In genomic region chr3:49158108-49158709, GRCh38 we compare ENCODE assay signal across 8 cellular contexts. TPM values are rescaled to one million over a fixed set of nuclear protein-coding genes. Genes with fewer than 3 reads are reported as not detected.
DNase-seq lines count a peak whose midpoint lies in the region; ATAC-seq, FAIRE-seq and TF ChIP-seq lines count a peak whose summit lies in the region.

No MANE protein-coding gene starts in this region.

- H2BK5ac ChIP-seq in H1 (ENCODE audit: low read depth, low read length), result no peak overlapping the region

- H2BK12ac ChIP-seq in H1 (ENCODE audit: low read depth, low read length), result no peak overlapping the region

- peaks cover 2 to 11% (median 5%) of the 10 kb centered on the region in 4 donors for H3K4me1 Mint-ChIP-seq in CD4-positive, alpha-beta memory T cell

- H3K23me2 ChIP-seq in H1 (ENCODE audit: low read depth, low read length), result no peaks in the 10 kb centered on the region

- no peak overlapping the region for H2AFZ ChIP-seq in Karpas-422 (ENCODE audit: low read length)
- no peak overlapping the region for H2AFZ ChIP-seq in H1 (ENCODE audit: low read length)
- peak overlapping the region; percentile 35 for H2AFZ ChIP-seq in parathyroid adenoma

- no peak overlapping the region for H3K27ac ChIP-seq in CD4-positive, alpha-beta memory T cell (ENCODE audit: low read depth, low read length)
- H3K27ac ChIP-seq in Karpas-422 (ENCODE audit: low read length), result no peak overlapping the region
- no peak overlapping the region for H3K27ac ChIP-seq in H1 (ENCODE audit: low read depth, low read length)
- H3K27ac ChIP-seq in parathyroid adenoma, result peak overlapping the region; percentile 37

- no peaks in the 10 kb centered on the region for H3K9me2 ChIP-seq in Karpas-422 (replicated peaks; ENCODE audit: insufficient read depth, low read length)

- H4K91ac ChIP-seq in H1 (replicated peaks; ENCODE audit: insufficient read length, low read length), result peak overlapping the region; percentile 58

- no peak overlapping the region for H3K56ac ChIP-seq in H1 (replicated peaks; ENCODE audit: insufficient read length, low read depth, low read length)

- no peak overlapping the region for H4K8ac ChIP-seq in H1 (ENCODE audit: extremely low read depth, insufficient read depth, low read length)

- H2AK5ac ChIP-seq in H1 (ENCODE audit: low read depth, low read length), result no peak overlapping the region

- no peak overlapping the region for H3K4ac ChIP-seq in H1 (replicated peaks; ENCODE audit: insufficient read length, low read depth, low read length)

- peak; percentile 54 to 77 (median 63) for DNase-seq in CD4-positive, alpha-beta memory T cell
- peak; percentile 80 for DNase-seq in Karpas-422
- peak; percentile 49 for DNase-seq in activated CD4-positive, CD25-positive, alpha-beta regulatory T cell treated with anti-CD3 and anti-CD28 coated beads, Interleukin-2, amount 50 U/mL, for 72 hours
- DNase-seq in H1 (ENCODE audit: low read depth in 1 of 2, low spot score in 2 of 2), result peak in 1 of 2 experiments; percentile 75
- DNase-seq in EL, result no peak

- FAIRE-seq in H1 (lab: Jason Lieb, UNC), result peak; percentile 86

- no peak overlapping the region for H2BK20ac ChIP-seq in H1 (ENCODE audit: low read length)

- H3K27me3 ChIP-seq in CD4-positive, alpha-beta memory T cell (ENCODE audit: insufficient read depth, low read length), result no peaks in the 10 kb centered on the region
- H3K27me3 ChIP-seq in Karpas-422 (ENCODE audit: low read length), result no peaks in the 10 kb centered on the region
- H3K27me3 ChIP-seq in H1 (replicated peaks in 1 of 4; ENCODE audit: control insufficient read depth in 3 of 4, extremely low read depth in 1 of 4, insufficient read depth in 3 of 4, low read length in 3 of 4), result no peaks in the 10 kb centered on the region
- H3K27me3 ChIP-seq in parathyroid adenoma (ENCODE audit: control insufficient read depth, insufficient read depth, low read length), result no peaks in the 10 kb centered on the region

- H3K27me3 Mint-ChIP-seq in CD4-positive, alpha-beta memory T cell, result no peaks in the 10 kb centered on the region

- H3K9me3 ChIP-seq in CD4-positive, alpha-beta memory T cell (ENCODE audit: control insufficient read depth in 1 of 2, low read length in 2 of 2), result no peaks in the 10 kb centered on the region
- H3K9me3 ChIP-seq in Karpas-422 (ENCODE audit: low read length), result no peaks in the 10 kb centered on the region
- H3K9me3 ChIP-seq in H1 (ENCODE audit: insufficient read depth in 2 of 2, low read depth in 1 of 2, low read length in 1 of 2), result no peaks in the 10 kb centered on the region
- no peaks in the 10 kb centered on the region for H3K9me3 ChIP-seq in parathyroid adenoma (ENCODE audit: control insufficient read depth, low read length)

- H3K27ac Mint-ChIP-seq in CD4-positive, alpha-beta memory T cell, result peak overlapping the region; percentile 8 to 91 (median 64)

- H2BK15ac ChIP-seq in H1 (ENCODE audit: low read length), result no peak overlapping the region

- no peak overlapping the region for H3K4me3 Mint-ChIP-seq in CD4-positive, alpha-beta memory T cell

- H3K14ac ChIP-seq in H1 (ENCODE audit: insufficient read length), result no peak overlapping the region

- no peak overlapping the region for H4K5ac ChIP-seq in H1 (ENCODE audit: insufficient read length, low read depth, low read length)

- TF ChIP-seq POLR2A in H1 (IDR thresholded peaks at IDR 0.05; ENCODE audit: control extremely low read depth in 1 of 2, low read depth in 2 of 2, low read length in 2 of 2), result no peak

- H3K36me3 Mint-ChIP-seq in CD4-positive, alpha-beta memory T cell, result peaks cover 0 to 6% of the 10 kb centered on the region in 2 donors

- peak; percentile 77 to 86 for TF ChIP-seq RAD21 in H1 (IDR thresholded peaks at IDR 0.05 in 1 of 2, conservative IDR thresholded peaks at IDR 0.05 in 1 of 2; ENCODE audit: low read depth in 2 of 2, low read length in 2 of 2)

- ATAC-seq in HG03025 (IDR thresholded peaks at IDR 0.05; ENCODE audit: low FRiP score, unreplicated experiment), result no peak
- no peak for ATAC-seq in GM21723 (IDR thresholded peaks at IDR 0.05; ENCODE audit: unreplicated experiment)

- H4K20me1 ChIP-seq in Karpas-422 (ENCODE audit: insufficient read depth, low read depth, low read length), result no peaks in the 10 kb centered on the region
- H4K20me1 ChIP-seq in H1 (replicated peaks in 1 of 2; ENCODE audit: control insufficient read depth in 1 of 2, insufficient read depth in 2 of 2, low read length in 2 of 2), result peaks cover 0 to 18% of the 10 kb centered on the region in 2 experiments

- H3K4me3 ChIP-seq in CD4-positive, alpha-beta memory T cell (ENCODE audit: low read length in 2 of 2), result no peak overlapping the region
- H3K4me3 ChIP-seq in Karpas-422 (ENCODE audit: low read length) (no peak overlapping the region), H1 (ENCODE audit: extremely low read depth in 1 of 4, insufficient read depth in 2 of 4, low read depth in 3 of 4, low read length in 4 of 4) (no peak overlapping the region), parathyroid adenoma (ENCODE audit: low read depth, low read length) (no peak overlapping the region)

- no peaks in the 10 kb centered on the region for H3K9me3 Mint-ChIP-seq in CD4-positive, alpha-beta memory T cell

- CTCF ChIA-PET in CD4-positive, alpha-beta memory T cell (lab: Charles Lee; ENCODE audit: partially characterized antibody), result interaction anchor here (0.6 to 5.3 kb wide), 14 partner anchors 12 to 215 kb away, joined by 3 to 85 read pairs (median 4); partner anchors contain the start of genes KLHDC8B, NDUFAF3, P4HTM and QRICH1
- CTCF ChIA-PET in H1 (lab: Charles Lee; ENCODE audit: partially characterized antibody), result interaction anchor here (0.5 to 5.1 kb wide), 24 partner anchors 11 to 401 kb away, joined by 3 to 43 read pairs (median 6); partner anchors contain the start of genes CCDC71, KLHDC8B, LAMB2 and NDUFAF3

- peak in 2 of 3 experiments; percentile 66 to 84; a peak in 3 of 4 replicates for TF ChIP-seq CTCF in H1 (IDR thresholded peaks at IDR 0.05; ENCODE audit: control extremely low read depth in 1 of 3, insufficient read depth in 1 of 3, low read depth in 1 of 3, low read length in 3 of 3)
- TF ChIP-seq CTCF in parathyroid adenoma (IDR thresholded peaks at IDR 0.05), result peak; percentile 59

- no peaks in the 10 kb centered on the region for H3K79me2 ChIP-seq in Karpas-422 (ENCODE audit: low read length)
- H3K79me2 ChIP-seq in H1 (ENCODE audit: control insufficient read depth in 1 of 2, insufficient read depth in 2 of 2, low read length in 2 of 2), result no peaks in the 10 kb centered on the region
- H3K79me2 ChIP-seq in parathyroid adenoma, result no peaks in the 10 kb centered on the region

- no peak overlapping the region for H3K18ac ChIP-seq in H1 (ENCODE audit: extremely low read depth, low read length)

- H3K4me1 ChIP-seq in CD4-positive, alpha-beta memory T cell (ENCODE audit: insufficient read depth, low read length), result no peaks in the 10 kb centered on the region
- no peaks in the 10 kb centered on the region for H3K4me1 ChIP-seq in Karpas-422 (ENCODE audit: low read length)
- H3K4me1 ChIP-seq in H1 (replicated peaks in 1 of 4; ENCODE audit: control insufficient read depth in 3 of 4, insufficient read depth in 4 of 4, low read length in 3 of 4), result no peaks in the 10 kb centered on the region
- peaks cover 8% of the 10 kb centered on the region for H3K4me1 ChIP-seq in parathyroid adenoma

- H3K23ac ChIP-seq in H1 (ENCODE audit: insufficient read length), result no peak overlapping the region

- H3K36me3 ChIP-seq in CD4-positive, alpha-beta memory T cell (ENCODE audit: insufficient read depth, low read length), result peaks cover 6% of the 10 kb centered on the region
- H3K36me3 ChIP-seq in Karpas-422 (ENCODE audit: insufficient read depth, low read length) (peaks cover 2% of the 10 kb centered on the region; the same call in 1 of the 2 replicates), H1 (ENCODE audit: control insufficient read depth in 2 of 4, insufficient read depth in 4 of 4, low read length in 3 of 4) (peaks cover 2 to 7% (median 4%) of the 10 kb centered on the region in 4 experiments; a peak in 5 of 8 replicates), parathyroid adenoma (ENCODE audit: control insufficient read depth, insufficient read depth, low read length) (no peaks in the 10 kb centered on the region)

- intact Hi-C loops in CD4-positive, alpha-beta memory T cell (cut with micrococcal nuclease), result loop anchor here (1.0 to 5.0 kb wide), 4 partner anchors 37 to 171 kb away; partner anchors contain the start of genes IMPDH2, QRICH1 and USP19

- 72% methylated on average over 5 of the region's 5 CpGs; no CpG with 5 or more reads in 1 of the 2 experiments for WGBS in H1 (ENCODE audit: extremely low coverage in 1 of 2, insufficient coverage in 1 of 2, insufficient read length in 1 of 2, insufficient replicate concordance in 2 of 2, low coverage in 1 of 2, low lambda C conversion rate in 2 of 2, missing lambda C conversion rate in 1 of 2), 2 experiments

- H3K4me2 ChIP-seq in Karpas-422 (ENCODE audit: low read depth, low read length, poor library complexity, severe bottlenecking), result no peak overlapping the region
- H3K4me2 ChIP-seq in H1 (ENCODE audit: insufficient read depth in 1 of 2, low read depth in 2 of 2, low read length in 2 of 2), result no peak overlapping the region
- no peak overlapping the region for H3K4me2 ChIP-seq in parathyroid adenoma (ENCODE audit: low read length)

- no peak overlapping the region for H2BK120ac ChIP-seq in H1 (replicated peaks; ENCODE audit: low read depth, low read length)

- POLR2A ChIA-PET in CD4-positive, alpha-beta memory T cell (lab: Charles Lee; ENCODE audit: partially characterized antibody), result interaction anchor here (1.0 to 3.1 kb wide), 8 partner anchors 13 to 260 kb away, joined by 3 to 18 read pairs (median 6); partner anchors contain the start of genes IMPDH2, KLHDC8B, NDUFAF3 and P4HTM
- POLR2A ChIA-PET in H1 (lab: Charles Lee; ENCODE audit: partially characterized antibody), result interaction anchor here (1.0 to 1.6 kb wide), 7 partner anchors 8 to 50 kb away, joined by 3 to 6 read pairs (median 4); partner anchors contain the start of gene LAMB2

- H3K79me1 ChIP-seq in H1 (ENCODE audit: low read depth, low read length), result peaks cover 9% of the 10 kb centered on the region

- TF ChIP-seq EP300 in H1 (IDR thresholded peaks at IDR 0.05; ENCODE audit: borderline replicate concordance in 1 of 2, low read depth in 2 of 2, low read length in 2 of 2), result no peak

- H3K9ac ChIP-seq in Karpas-422 (ENCODE audit: low read length) (no peak overlapping the region), H1 (replicated peaks in 1 of 4; ENCODE audit: extremely low read depth in 1 of 4, low read depth in 3 of 4, low read length in 3 of 4) (no peak overlapping the region), parathyroid adenoma (no peak overlapping the region)

RNA-seq across cellular contexts. Expression of gene CCDC71, which starts 7.9 kb away (rescaled TPM):
- 10 to 100 TPM; 31.6 to 33.5 TPM for total RNA-seq in CD4-positive, alpha-beta memory T cell
- polyA plus RNA-seq in CD4-positive, alpha-beta memory T cell, result 1 to 10 TPM in 1 of 2 donors, under 1 TPM in 1; 0.13 to 2.1 TPM
- 18.4 and 22.0 TPM in 2 replicates for total RNA-seq in Karpas-422 (2014; rRNA removed; shearing (Covaris generic); ENCODE audit: low replicate concordance)
- 26.7 and 27.6 TPM in 2 replicates for total RNA-seq in H1 (2021; fragmentation: NEBNext Ultra II Directional; extraction: Animal tissue kit (Norgen Biotek cat#: 25700))
- polyA plus RNA-seq in H1 (2011; rRNA removed), result 57.4 and 70.7 TPM in 2 replicates
- 56.0 TPM for polyA plus RNA-seq in H1 (2011; cell fraction: cytosol; rRNA removed)
- polyA plus RNA-seq in H1 (2011; cell fraction: nucleus; rRNA removed), result 49.3 TPM
- 19.0 to 33.3 TPM (median 30.0 TPM) in 4 replicates for polyA plus RNA-seq in H1 (2012, experiment 1 of 2)
- polyA plus RNA-seq in H1 (2012, experiment 2 of 2), result 30.3 TPM
- 22.3 TPM for polyA plus RNA-seq in H1 (2013, experiment 1 of 2)
- polyA plus RNA-seq in H1 (2013, experiment 2 of 2), result 20.5 TPM
- polyA minus RNA-seq in H1 (2011; rRNA and poly(A)+ RNA removed), result 58.9 and 67.1 TPM in 2 replicates
- polyA minus RNA-seq in H1 (2011; cell fraction: cytosol; rRNA and poly(A)+ RNA removed), result 31.9 TPM
- 58.1 TPM for polyA minus RNA-seq in H1 (2011; cell fraction: nucleus; rRNA and poly(A)+ RNA removed)

RNA-seq across cellular contexts. Expression of gene KLHDC8B, which starts 13.2 kb away (rescaled TPM):
- 1 to 10 TPM; 1.9 to 2.0 TPM for total RNA-seq in CD4-positive, alpha-beta memory T cell
- 1 to 10 TPM; 1.3 to 1.8 TPM for polyA plus RNA-seq in CD4-positive, alpha-beta memory T cell
- total RNA-seq in Karpas-422 (2014; rRNA removed; shearing (Covaris generic); ENCODE audit: low replicate concordance), result 8.4 and 16.5 TPM in 2 replicates
- total RNA-seq in H1 (2021; fragmentation: NEBNext Ultra II Directional; extraction: Animal tissue kit (Norgen Biotek cat#: 25700)), result 15.8 and 18.1 TPM in 2 replicates
- polyA plus RNA-seq in H1 (2011; rRNA removed), result 20.9 and 21.3 TPM in 2 replicates
- 25.3 TPM for polyA plus RNA-seq in H1 (2011; cell fraction: cytosol; rRNA removed)
- 22.4 TPM for polyA plus RNA-seq in H1 (2011; cell fraction: nucleus; rRNA removed)
- polyA plus RNA-seq in H1 (2012, experiment 1 of 2), result 17.2 to 19.3 TPM (median 17.6 TPM) in 4 replicates
- polyA plus RNA-seq in H1 (2012, experiment 2 of 2), result 19.4 TPM
- polyA plus RNA-seq in H1 (2013, experiment 1 of 2), result 6.9 TPM
- 6.6 TPM for polyA plus RNA-seq in H1 (2013, experiment 2 of 2)
- polyA minus RNA-seq in H1 (2011; rRNA and poly(A)+ RNA removed), result 15.4 and 17.4 TPM in 2 replicates
- polyA minus RNA-seq in H1 (2011; cell fraction: cytosol; rRNA and poly(A)+ RNA removed), result 11.4 TPM
- polyA minus RNA-seq in H1 (2011; cell fraction: nucleus; rRNA and poly(A)+ RNA removed), result 19.8 TPM

RNA-seq across cellular contexts. Expression of gene LAMB2, which starts 25.4 kb away (rescaled TPM):
- 1 to 10 TPM in 1 of 2 experiments, not detected in 1; 1.1 TPM for total RNA-seq in CD4-positive, alpha-beta memory T cell
- polyA plus RNA-seq in CD4-positive, alpha-beta memory T cell, result not detected
- 3.8 TPM in 1 of 2 replicates, not detected in the other for total RNA-seq in Karpas-422 (2014; rRNA removed; shearing (Covaris generic); ENCODE audit: low replicate concordance)
- 107 and 112 TPM in 2 replicates for total RNA-seq in H1 (2021; fragmentation: NEBNext Ultra II Directional; extraction: Animal tissue kit (Norgen Biotek cat#: 25700))
- polyA plus RNA-seq in H1 (2011; rRNA removed), result 153 and 224 TPM in 2 replicates
- polyA plus RNA-seq in H1 (2011; cell fraction: cytosol; rRNA removed), result 124 TPM
- polyA plus RNA-seq in H1 (2011; cell fraction: nucleus; rRNA removed), result 1,121 TPM
- 112 to 172 TPM (median 163 TPM) in 4 replicates for polyA plus RNA-seq in H1 (2012, experiment 1 of 2)
- 131 TPM for polyA plus RNA-seq in H1 (2012, experiment 2 of 2)
- polyA plus RNA-seq in H1 (2013, experiment 1 of 2), result 221 TPM
- 172 TPM for polyA plus RNA-seq in H1 (2013, experiment 2 of 2)
- polyA minus RNA-seq in H1 (2011; rRNA and poly(A)+ RNA removed), result 291 and 340 TPM in 2 replicates
- polyA minus RNA-seq in H1 (2011; cell fraction: cytosol; rRNA and poly(A)+ RNA removed), result 78.2 TPM
- polyA minus RNA-seq in H1 (2011; cell fraction: nucleus; rRNA and poly(A)+ RNA removed), result 105 TPM

RNA-seq across cellular contexts. Expression of gene USP19, which starts 37.6 kb away (rescaled TPM):
- 100 to 1,000 TPM in 1 of 2 experiments, 10 to 100 TPM in 1; 91.7 to 105 TPM for total RNA-seq in CD4-positive, alpha-beta memory T cell
- 10 to 100 TPM; 24.9 to 38.2 TPM for polyA plus RNA-seq in CD4-positive, alpha-beta memory T cell
- 31.5 and 111 TPM in 2 replicates for total RNA-seq in Karpas-422 (2014; rRNA removed; shearing (Covaris generic); ENCODE audit: low replicate concordance)
- 64.9 and 65.8 TPM in 2 replicates for total RNA-seq in H1 (2021; fragmentation: NEBNext Ultra II Directional; extraction: Animal tissue kit (Norgen Biotek cat#: 25700))
- polyA plus RNA-seq in H1 (2011; rRNA removed), result 46.4 and 59.2 TPM in 2 replicates
- 54.8 TPM for polyA plus RNA-seq in H1 (2011; cell fraction: cytosol; rRNA removed)
- polyA plus RNA-seq in H1 (2011; cell fraction: nucleus; rRNA removed), result 176 TPM
- polyA plus RNA-seq in H1 (2012, experiment 1 of 2), result 34.4 to 50.4 TPM (median 45.8 TPM) in 4 replicates
- polyA plus RNA-seq in H1 (2012, experiment 2 of 2), result 46.4 TPM
- polyA plus RNA-seq in H1 (2013, experiment 1 of 2), result 21.8 TPM
- 20.5 TPM for polyA plus RNA-seq in H1 (2013, experiment 2 of 2)
- 121 and 123 TPM in 2 replicates for polyA minus RNA-seq in H1 (2011; rRNA and poly(A)+ RNA removed)
- polyA minus RNA-seq in H1 (2011; cell fraction: cytosol; rRNA and poly(A)+ RNA removed), result 49.3 TPM
- 43.4 TPM for polyA minus RNA-seq in H1 (2011; cell fraction: nucleus; rRNA and poly(A)+ RNA removed)

RNA-seq across cellular contexts. Expression of gene QARS1, which starts 53.7 kb away (rescaled TPM):
- 100 to 1,000 TPM; 199 TPM for total RNA-seq in CD4-positive, alpha-beta memory T cell
- 100 to 1,000 TPM; 102 to 116 TPM for polyA plus RNA-seq in CD4-positive, alpha-beta memory T cell
- total RNA-seq in Karpas-422 (2014; rRNA removed; shearing (Covaris generic); ENCODE audit: low replicate concordance), result 220 and 257 TPM in 2 replicates
- 346 and 353 TPM in 2 replicates for total RNA-seq in H1 (2021; fragmentation: NEBNext Ultra II Directional; extraction: Animal tissue kit (Norgen Biotek cat#: 25700))
- polyA plus RNA-seq in H1 (2011; rRNA removed), result 581 and 887 TPM in 2 replicates
- polyA plus RNA-seq in H1 (2011; cell fraction: cytosol; rRNA removed), result 565 TPM
- polyA plus RNA-seq in H1 (2011; cell fraction: nucleus; rRNA removed), result 1,267 TPM
- 324 to 534 TPM (median 501 TPM) in 4 replicates for polyA plus RNA-seq in H1 (2012, experiment 1 of 2)
- 520 TPM for polyA plus RNA-seq in H1 (2012, experiment 2 of 2)
- 417 TPM for polyA plus RNA-seq in H1 (2013, experiment 1 of 2)
- polyA plus RNA-seq in H1 (2013, experiment 2 of 2), result 414 TPM
- polyA minus RNA-seq in H1 (2011; rRNA and poly(A)+ RNA removed), result 326 and 341 TPM in 2 replicates
- polyA minus RNA-seq in H1 (2011; cell fraction: cytosol; rRNA and poly(A)+ RNA removed), result 241 TPM
- 344 TPM for polyA minus RNA-seq in H1 (2011; cell fraction: nucleus; rRNA and poly(A)+ RNA removed)

Comparison
In these comparisons a context has a peak if more than half of its experiments do, and no peak if none do; other contexts are left out.
1. RNA of gene LAMB2, which starts 25.4 kb away (total RNA-seq): 107 to 112 TPM in H1; 1.1 TPM in CD4-positive, alpha-beta memory T cell and 3.8 TPM in Karpas-422; every median in the first group is over 10 times any median in the second.